Comparison of ENCODE assay signal across 21 cellular contexts in the genomic region with DNA sequence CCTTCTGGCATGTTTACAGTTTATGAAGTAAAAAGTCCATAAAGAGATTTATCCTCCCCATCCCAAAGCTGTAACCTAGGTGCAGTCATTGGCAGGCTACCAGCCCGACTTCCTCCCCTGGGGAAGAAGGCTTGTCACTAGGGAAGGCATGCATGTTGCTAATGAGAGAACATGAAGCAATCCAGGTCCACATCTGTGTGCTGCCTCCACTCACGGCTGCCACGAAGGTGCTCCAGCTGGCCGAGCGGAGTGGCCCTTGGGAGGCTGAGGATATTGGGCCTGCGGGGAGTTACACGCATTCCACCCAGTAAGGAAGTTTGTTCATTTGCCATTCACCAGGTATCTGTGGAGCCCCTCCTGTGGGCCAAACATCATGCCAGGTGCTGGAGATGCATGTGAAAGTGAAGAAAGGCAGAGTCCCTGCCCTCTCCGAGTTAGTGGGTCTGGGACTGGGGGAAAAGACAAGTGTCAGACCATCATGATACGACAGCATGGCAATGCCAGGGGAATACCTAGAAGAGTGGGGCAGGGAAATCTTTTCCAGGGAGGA.
"Had no signal": no experiment of that assay in that cellular context is flagged by ENCODE, and none has a peak within 500 bp of the region (broad histone marks: within the 10 kb centered on the region; RNA-seq: fewer than 3 reads in every experiment).

No MANE protein-coding gene starts in this region.

- DNase-seq: activated CD4-positive, alpha-beta T cell treated with anti-CD3 and anti-CD28 coated beads, Interleukin-2, amount 50 U/mL, for 1 hour; activated CD4-positive, CD25-positive, alpha-beta regulatory T cell; activated CD8-positive, alpha-beta memory T cell treated with anti-CD3 and anti-CD28 coated beads, Interleukin-2, amount 50 U/mL, for 4 hours; activated CD8-positive, alpha-beta T cell treated with anti-CD3 and anti-CD28 coated beads for 36 hours; activated gamma-delta T cell treated with Interleukin-2 at 50 U/mL for 16 hours; activated naive CD4-positive, alpha-beta T cell treated with anti-CD3 and anti-CD28 coated beads, Interleukin-2, amount 10 ng/mL, durations not matched to agents 7 days and 5 days; activated naive CD8-positive, alpha-beta T cell treated with anti-CD3 and anti-CD28 coated beads for 36 hours; activated T-cell treated with anti-CD3 and anti-CD28 coated beads, Interleukin-2, amount 50 U/mL, for 72 hours; central memory CD4-positive, alpha-beta T cell; KG1; NCI-H1092; NCI-H1417 treated with DMSO at 0.1 percent for 48 hours; NCI-H1694; NCI-H2081; NCI-H510A treated with DMSO at 0.1 percent for 48 hours; PC-3; SHP77 treated with DMSO at 0.1 percent for 48 hours; T-cell; T-helper 2 cell; T1000 had no signal

- H3K4me1 ChIP-seq: breast epithelium had no signal

- H3K27me3 ChIP-seq: breast epithelium had no signal

- H3K36me3 ChIP-seq: breast epithelium had no signal

- ATAC-seq: activated CD8-positive, alpha-beta T cell treated with anti-CD3 and anti-CD28 coated beads for 36 hours; activated T-cell treated with anti-CD3 and anti-CD28 coated beads, Interleukin-2, amount 50 U/mL, for 72 hours; PC-3; T-cell had no signal

- H3K27ac ChIP-seq: breast epithelium had no signal

- H3K4me3 ChIP-seq: breast epithelium had no signal
